ENCODE assay signal across 10 cellular contexts in the genomic region with DNA sequence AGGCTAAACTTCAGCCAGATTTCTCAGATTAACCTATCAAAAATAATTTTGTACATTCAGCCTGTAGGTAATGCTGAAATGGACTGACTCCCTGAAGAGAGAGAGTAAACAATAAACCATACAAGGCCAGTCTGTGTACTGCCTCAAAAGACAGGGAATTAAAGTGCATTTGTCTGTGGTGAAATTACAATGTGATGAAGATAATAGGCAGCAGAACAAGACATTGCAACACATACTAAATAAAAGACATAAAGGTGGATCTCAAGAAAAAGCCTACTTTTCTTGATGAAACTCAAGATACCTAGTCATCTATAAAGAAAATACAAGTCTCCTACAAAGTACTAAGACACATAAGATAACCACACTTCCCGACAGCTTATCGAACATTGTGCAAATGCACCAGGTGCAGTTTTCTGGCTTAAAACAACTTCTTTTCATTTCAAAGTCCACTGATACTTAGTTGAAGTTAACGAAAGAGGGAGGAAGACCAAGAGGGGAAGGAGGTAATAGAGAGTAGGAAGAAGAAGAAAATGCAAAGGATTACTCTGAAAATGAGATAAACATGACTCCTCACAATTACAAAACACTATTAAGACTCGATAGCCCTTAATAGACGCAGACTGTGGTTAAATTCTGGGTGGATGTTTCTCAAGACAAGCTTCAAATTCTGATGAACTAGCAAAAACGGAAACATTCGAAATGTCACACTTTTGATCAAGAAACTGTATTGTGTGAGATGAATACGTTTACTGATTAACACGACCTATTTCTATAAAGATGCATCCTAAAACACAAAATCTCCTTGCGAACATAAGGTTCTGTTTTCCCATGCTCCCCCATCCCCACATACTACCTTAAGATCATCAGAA. TPM values are rescaled to one million over a fixed set of nuclear protein-coding genes. Genes with fewer than 3 reads are reported as not detected.
DNase-seq lines count a peak whose midpoint lies in the region; ATAC-seq, FAIRE-seq and TF ChIP-seq lines count a peak whose summit lies in the region.
"Had no signal": no experiment of that assay in that cellular context is flagged by ENCODE, and none has a peak within 500 bp of the region (broad histone marks: within the 10 kb centered on the region; RNA-seq: fewer than 3 reads in every experiment).

No MANE protein-coding gene starts in this region.

- H3K36me3 Mint-ChIP-seq in IgD-negative memory B cell (peaks cover 2% of the 10 kb centered on the region), astrocyte (ENCODE audit: low read depth, unreplicated experiment) (peaks cover 11% of the 10 kb centered on the region)

- H3K18ac ChIP-seq in mesendoderm (ENCODE audit: low read length): no peak overlapping the region

- H3K4me1 Mint-ChIP-seq in IgD-negative memory B cell: peaks cover 48 to 60% (median 49%) of the 10 kb centered on the region in 3 donors
- H3K4me1 Mint-ChIP-seq in astrocyte (ENCODE audit: low read depth, unreplicated experiment): peaks cover 24% of the 10 kb centered on the region

- no peaks in the 10 kb centered on the region for H3K27me3 ChIP-seq in AG04450 (ENCODE audit: control insufficient read depth, insufficient read depth, low read length)
- H3K27me3 ChIP-seq in astrocyte (ENCODE audit: insufficient read depth, low read length): no peaks in the 10 kb centered on the region
- no peaks in the 10 kb centered on the region for H3K27me3 ChIP-seq in mesendoderm (ENCODE audit: insufficient read depth, low read length, poor library complexity)

- no peak for TF ChIP-seq CTCF in AG04450 (IDR thresholded peaks at IDR 0.05; ENCODE audit: low read depth, low read length)
- no peak for TF ChIP-seq CTCF in astrocyte (IDR thresholded peaks at IDR 0.05; ENCODE audit: insufficient read depth, low read depth, low read length)

- no CpG with 5 or more reads among the region's 10 CpGs for WGBS in mesendoderm (ENCODE audit: extremely low coverage, insufficient coverage, low lambda C conversion rate)

- peak overlapping the region; percentile 34 for H3K56ac ChIP-seq in mesendoderm (ENCODE audit: low read length)

- H4K5ac ChIP-seq in mesendoderm (ENCODE audit: low read length): no peak overlapping the region

- ATAC-seq in HG02840 (IDR thresholded peaks at IDR 0.05; ENCODE audit: low FRiP score, unreplicated experiment): no peak
- ATAC-seq in HG02798 (IDR thresholded peaks at IDR 0.05; ENCODE audit: poor library complexity, unreplicated experiment): no peak

- peaks cover under 1% of the 10 kb centered on the region for H3K79me1 ChIP-seq in mesendoderm (ENCODE audit: low read length)

- H3K9ac ChIP-seq in astrocyte (ENCODE audit: low read length) (peak overlapping the region; percentile 92), mesendoderm (ENCODE audit: low read length) (peak overlapping the region; percentile 73)

- no peaks in the 10 kb centered on the region for H3K9me3 Mint-ChIP-seq in IgD-negative memory B cell
- H3K9me3 Mint-ChIP-seq in astrocyte (ENCODE audit: unreplicated experiment): no peaks in the 10 kb centered on the region

- CTCF ChIA-PET in AG04450 (lab: Charles Lee): interaction anchor here (1.0 to 1.1 kb wide), 2 partner anchors 26 to 62 kb away, joined by 3 read pairs; no protein-coding TSS in a partner anchor

- H3K4me3 Mint-ChIP-seq in IgD-negative memory B cell: peak overlapping the region; percentile 87 to 94 (median 92)
- peak overlapping the region; percentile 93 for H3K4me3 Mint-ChIP-seq in astrocyte (ENCODE audit: unreplicated experiment)

- no peak overlapping the region for H3K4ac ChIP-seq in mesendoderm (ENCODE audit: low read depth, low read length)

- FAIRE-seq in astrocyte (lab: Jason Lieb, UNC): no peak
- FAIRE-seq: GM18507 had no signal

- peaks cover 6% of the 10 kb centered on the region for H3K36me3 ChIP-seq in astrocyte (ENCODE audit: insufficient read depth, low read length)
- H3K36me3 ChIP-seq in mesendoderm (ENCODE audit: control insufficient read depth, insufficient read depth, low read length): peaks cover 1% of the 10 kb centered on the region

- no peak overlapping the region for H2AK5ac ChIP-seq in mesendoderm (ENCODE audit: low read length)

- H3K4me2 ChIP-seq in astrocyte (ENCODE audit: low read length) (peak overlapping the region; percentile 94), mesendoderm (ENCODE audit: low read length) (peak overlapping the region; percentile 17)

- no peak overlapping the region for H2BK5ac ChIP-seq in mesendoderm (ENCODE audit: low read length)

- no peak overlapping the region for H3K23ac ChIP-seq in mesendoderm (ENCODE audit: low read length)

- H3K4me1 ChIP-seq in astrocyte (ENCODE audit: insufficient read depth, low read length) (peaks cover 31% of the 10 kb centered on the region), mesendoderm (ENCODE audit: control insufficient read depth, low read depth, low read length) (peaks cover 2% of the 10 kb centered on the region)

- H2BK15ac ChIP-seq in mesendoderm (replicated peaks; ENCODE audit: low read depth): no peak overlapping the region

- H3K27ac ChIP-seq in AG04450 (ENCODE audit: low read depth, low read length) (no peak overlapping the region), astrocyte (ENCODE audit: low read depth, low read length) (peak overlapping the region; percentile 97), mesendoderm (ENCODE audit: low read depth, low read length) (no peak overlapping the region)

- no peak for DNase-seq in AG04450 (ENCODE audit: low read depth, low spot score)
- no peak for DNase-seq in astrocyte (ENCODE audit: low read depth)
- DNase-seq in mesendoderm: no peak
- DNase-seq in head of caudate nucleus: no peak
- DNase-seq in SIG-M5 (lab: John Stamatoyannopoulos, UW): no peak
- DNase-seq: activated CD4-positive, alpha-beta T cell treated with anti-CD3 and anti-CD28 coated beads for 1 hour had no signal

- no peak overlapping the region for H2BK120ac ChIP-seq in mesendoderm (ENCODE audit: low read depth, low read length)

- intact Hi-C loops in head of caudate nucleus (cut with DNase I): no loop called here

- H3K27me3 Mint-ChIP-seq in IgD-negative memory B cell (peaks cover 1% of the 10 kb centered on the region), astrocyte (ENCODE audit: low read depth, unreplicated experiment) (no peaks in the 10 kb centered on the region)

- peaks cover 60% of the 10 kb centered on the region for H4K20me1 ChIP-seq in astrocyte (ENCODE audit: insufficient read depth, low read length)

- peaks cover 68% of the 10 kb centered on the region for H3K79me2 ChIP-seq in astrocyte (ENCODE audit: insufficient read depth, low read length)
- peaks cover 62% of the 10 kb centered on the region for H3K79me2 ChIP-seq in mesendoderm (ENCODE audit: control insufficient read depth, insufficient read depth, low read length)

- H2AFZ ChIP-seq in astrocyte (ENCODE audit: low read depth, low read length): no peak overlapping the region

- H3K4me3 ChIP-seq in AG04450 (ENCODE audit: low read depth, low read length) (peak overlapping the region; percentile 83), astrocyte (ENCODE audit: insufficient read depth, low read depth, low read length) (peak overlapping the region; percentile 80), mesendoderm (ENCODE audit: low read length) (peak overlapping the region; percentile 25)

- H4K8ac ChIP-seq in mesendoderm (ENCODE audit: low read depth, low read length): no peak overlapping the region

- H3K27ac Mint-ChIP-seq in IgD-negative memory B cell: peak overlapping the region in 2 of 3 donors; percentile 48 to 96
- peak overlapping the region; percentile 90 for H3K27ac Mint-ChIP-seq in astrocyte (ENCODE audit: unreplicated experiment)

- POLR2A ChIA-PET in AG04450 (lab: Yijun Ruan, JAX): interaction anchor here (0.6 to 1.0 kb wide), 3 partner anchors 62 to 326 kb away, joined by 3 to 4 read pairs (median 3); no protein-coding TSS in a partner anchor

- H3K9me3 ChIP-seq in AG04450 (ENCODE audit: control insufficient read depth, insufficient read depth, low read length) (peaks cover 4% of the 10 kb centered on the region; the same call in 1 of the 2 replicates), astrocyte (ENCODE audit: insufficient read depth, low read depth, low read length) (no peaks in the 10 kb centered on the region)

RNA-seq across cellular contexts. Expression of gene HNRNPR, which starts 2.0 kb away (rescaled TPM):
- polyA plus RNA-seq in AG04450 (2011; rRNA removed) (134 and 171 TPM in 2 replicates), IgD-negative memory B cell (164 TPM)
- 128 and 134 TPM in 2 replicates for polyA minus RNA-seq in AG04450 (2011; rRNA and poly(A)+ RNA removed)
- total RNA-seq in astrocyte: 109 and 113 TPM in 2 replicates
- 205 TPM for polyA plus RNA-seq in mesendoderm (2013, experiment 1 of 2)
- 197 TPM for polyA plus RNA-seq in mesendoderm (2013, experiment 2 of 2)

RNA-seq across cellular contexts. Expression of gene ZNF436, which starts 27.6 kb away (rescaled TPM):
- polyA plus RNA-seq in AG04450 (2011; rRNA removed): 14.2 and 17.2 TPM in 2 replicates
- polyA minus RNA-seq in AG04450 (2011; rRNA and poly(A)+ RNA removed): 14.6 and 22.5 TPM in 2 replicates
- polyA plus RNA-seq in IgD-negative memory B cell: 2.5 TPM
- total RNA-seq in astrocyte: 12.2 and 13.0 TPM in 2 replicates
- polyA plus RNA-seq in mesendoderm (2013, experiment 1 of 2): 1.5 TPM
- polyA plus RNA-seq in mesendoderm (2013, experiment 2 of 2): 1.5 TPM

Comparison
In these comparisons a context has a peak if more than half of its experiments do, and no peak if none do; other contexts are left out.
1. H3K4me3 ChIP-seq: peak in every context shown above with its lines; median percentile 83 in AG04450; 80 in astrocyte; 25 in mesendoderm.